ENCODE assay signal across 2 cellular contexts in the genomic region with DNA sequence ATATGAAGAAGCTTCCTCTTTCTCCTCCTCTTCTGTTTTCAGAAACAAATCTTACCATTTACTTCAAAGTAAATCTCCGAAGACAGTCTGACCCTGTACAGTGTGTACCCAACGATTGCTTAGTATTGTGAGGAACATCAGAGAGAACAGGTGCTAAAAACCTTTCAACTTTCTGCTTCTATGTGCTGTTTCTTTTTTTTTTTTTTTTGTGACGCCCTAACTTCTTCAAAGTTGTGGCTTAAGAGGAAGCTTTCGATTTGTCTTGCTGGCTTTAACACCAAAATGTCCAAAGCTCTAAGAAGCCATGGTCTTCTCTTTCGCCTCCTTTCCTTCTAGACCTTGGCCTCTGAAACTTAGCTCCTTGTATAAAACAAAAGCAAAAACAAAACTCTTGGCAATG.
TF ChIP-seq lines count a peak whose summit lies in the region.

No MANE protein-coding gene starts in this region.

TF ChIP-seq in liver, 16 proteins besides CTCF, POLR2A, EP300 and RAD21 (continued from another document):
- TF ChIP-seq, protein P1, sequence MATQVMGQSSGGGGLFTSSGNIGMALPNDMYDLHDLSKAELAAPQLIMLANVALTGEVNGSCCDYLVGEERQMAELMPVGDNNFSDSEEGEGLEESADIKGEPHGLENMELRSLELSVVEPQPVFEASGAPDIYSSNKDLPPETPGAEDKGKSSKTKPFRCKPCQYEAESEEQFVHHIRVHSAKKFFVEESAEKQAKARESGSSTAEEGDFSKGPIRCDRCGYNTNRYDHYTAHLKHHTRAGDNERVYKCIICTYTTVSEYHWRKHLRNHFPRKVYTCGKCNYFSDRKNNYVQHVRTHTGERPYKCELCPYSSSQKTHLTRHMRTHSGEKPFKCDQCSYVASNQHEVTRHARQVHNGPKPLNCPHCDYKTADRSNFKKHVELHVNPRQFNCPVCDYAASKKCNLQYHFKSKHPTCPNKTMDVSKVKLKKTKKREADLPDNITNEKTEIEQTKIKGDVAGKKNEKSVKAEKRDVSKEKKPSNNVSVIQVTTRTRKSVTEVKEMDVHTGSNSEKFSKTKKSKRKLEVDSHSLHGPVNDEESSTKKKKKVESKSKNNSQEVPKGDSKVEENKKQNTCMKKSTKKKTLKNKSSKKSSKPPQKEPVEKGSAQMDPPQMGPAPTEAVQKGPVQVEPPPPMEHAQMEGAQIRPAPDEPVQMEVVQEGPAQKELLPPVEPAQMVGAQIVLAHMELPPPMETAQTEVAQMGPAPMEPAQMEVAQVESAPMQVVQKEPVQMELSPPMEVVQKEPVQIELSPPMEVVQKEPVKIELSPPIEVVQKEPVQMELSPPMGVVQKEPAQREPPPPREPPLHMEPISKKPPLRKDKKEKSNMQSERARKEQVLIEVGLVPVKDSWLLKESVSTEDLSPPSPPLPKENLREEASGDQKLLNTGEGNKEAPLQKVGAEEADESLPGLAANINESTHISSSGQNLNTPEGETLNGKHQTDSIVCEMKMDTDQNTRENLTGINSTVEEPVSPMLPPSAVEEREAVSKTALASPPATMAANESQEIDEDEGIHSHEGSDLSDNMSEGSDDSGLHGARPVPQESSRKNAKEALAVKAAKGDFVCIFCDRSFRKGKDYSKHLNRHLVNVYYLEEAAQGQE (IDR thresholded peaks at IDR 0.05) = no peak
- no peak for TF ChIP-seq RXRA (IDR thresholded peaks at IDR 0.05)
- no peak for TF ChIP-seq GABPA (IDR thresholded peaks at IDR 0.05 in 1 of 2, conservative IDR thresholded peaks at IDR 0.05 in 1 of 2)
- TF ChIP-seq FOXA2 (IDR thresholded peaks at IDR 0.05) = no peak
- TF ChIP-seq, protein P2, sequence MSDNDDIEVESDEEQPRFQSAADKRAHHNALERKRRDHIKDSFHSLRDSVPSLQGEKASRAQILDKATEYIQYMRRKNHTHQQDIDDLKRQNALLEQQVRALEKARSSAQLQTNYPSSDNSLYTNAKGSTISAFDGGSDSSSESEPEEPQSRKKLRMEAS (IDR thresholded peaks at IDR 0.05) = no peak
- TF ChIP-seq FOXA1 (IDR thresholded peaks at IDR 0.05) = no peak
- TF ChIP-seq EGR1 (IDR thresholded peaks at IDR 0.05; ENCODE audit: low read depth in 2 of 2) = no peak
- TF ChIP-seq HNF4G (IDR thresholded peaks at IDR 0.05) = no peak
- TF ChIP-seq, protein P3, sequence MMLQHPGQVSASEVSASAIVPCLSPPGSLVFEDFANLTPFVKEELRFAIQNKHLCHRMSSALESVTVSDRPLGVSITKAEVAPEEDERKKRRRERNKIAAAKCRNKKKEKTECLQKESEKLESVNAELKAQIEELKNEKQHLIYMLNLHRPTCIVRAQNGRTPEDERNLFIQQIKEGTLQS (IDR thresholded peaks at IDR 0.05) = no peak

TF ChIP-seq in HepG2, 621 proteins besides CTCF, POLR2A, EP300 and RAD21 (continued from another document):
- TF ChIP-seq ZFP82 (CRISPR knock-in tag; IDR thresholded peaks at IDR 0.05; ENCODE audit: borderline replicate concordance) = no peak
- no peak for TF ChIP-seq RBM39 (IDR thresholded peaks at IDR 0.05; ENCODE audit: low read depth, low read length, poor library complexity, severe bottlenecking)
- no peak for TF ChIP-seq CHCHD3 (CRISPR knock-in tag; IDR thresholded peaks at IDR 0.05)
- TF ChIP-seq ZFX (CRISPR knock-in tag; IDR thresholded peaks at IDR 0.05; ENCODE audit: low read depth) = no peak
- TF ChIP-seq ZNF251 (CRISPR knock-in tag; IDR thresholded peaks at IDR 0.05) = no peak
- TF ChIP-seq PHF5A (CRISPR knock-in tag; IDR thresholded peaks at IDR 0.05; ENCODE audit: low read depth, unreplicated experiment) = no peak
